ENCODE assay signal across 1 cellular context in the genomic region with DNA sequence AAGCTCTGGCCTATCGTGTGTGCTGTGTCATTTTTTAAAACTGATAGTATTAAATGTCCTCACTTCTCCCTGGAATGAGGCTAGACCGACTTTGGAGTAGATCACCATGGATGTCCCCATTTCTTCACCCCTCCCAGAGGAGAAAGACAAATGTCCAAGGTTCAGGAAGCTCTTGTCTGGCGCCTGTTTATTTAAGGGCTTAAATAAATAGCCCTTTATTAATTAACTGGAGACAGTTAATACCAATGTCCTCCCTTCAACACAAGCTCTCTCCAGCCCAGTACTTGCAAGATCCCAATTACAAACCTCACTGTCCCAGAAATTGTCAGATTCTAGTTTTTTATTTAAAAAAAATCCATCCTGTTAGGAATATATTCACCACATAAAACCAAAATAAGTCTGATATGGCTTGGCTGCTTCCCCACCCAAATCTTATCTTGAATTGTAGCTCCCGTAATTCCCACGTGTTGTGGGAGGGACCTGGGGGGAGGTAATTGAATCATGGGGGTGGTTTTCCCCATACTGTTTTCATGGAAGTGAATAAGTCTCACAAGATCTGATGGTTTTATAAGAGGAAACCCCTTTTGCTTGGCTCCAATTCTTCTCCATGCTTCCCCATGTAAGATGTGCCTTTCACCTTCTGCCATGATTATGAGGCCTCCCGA.
TF ChIP-seq lines count a peak whose summit lies in the region.

No MANE protein-coding gene starts in this region.

TF ChIP-seq in liver, 16 proteins besides CTCF, POLR2A, EP300 and RAD21 (continued from another document):
- TF ChIP-seq, protein P1, sequence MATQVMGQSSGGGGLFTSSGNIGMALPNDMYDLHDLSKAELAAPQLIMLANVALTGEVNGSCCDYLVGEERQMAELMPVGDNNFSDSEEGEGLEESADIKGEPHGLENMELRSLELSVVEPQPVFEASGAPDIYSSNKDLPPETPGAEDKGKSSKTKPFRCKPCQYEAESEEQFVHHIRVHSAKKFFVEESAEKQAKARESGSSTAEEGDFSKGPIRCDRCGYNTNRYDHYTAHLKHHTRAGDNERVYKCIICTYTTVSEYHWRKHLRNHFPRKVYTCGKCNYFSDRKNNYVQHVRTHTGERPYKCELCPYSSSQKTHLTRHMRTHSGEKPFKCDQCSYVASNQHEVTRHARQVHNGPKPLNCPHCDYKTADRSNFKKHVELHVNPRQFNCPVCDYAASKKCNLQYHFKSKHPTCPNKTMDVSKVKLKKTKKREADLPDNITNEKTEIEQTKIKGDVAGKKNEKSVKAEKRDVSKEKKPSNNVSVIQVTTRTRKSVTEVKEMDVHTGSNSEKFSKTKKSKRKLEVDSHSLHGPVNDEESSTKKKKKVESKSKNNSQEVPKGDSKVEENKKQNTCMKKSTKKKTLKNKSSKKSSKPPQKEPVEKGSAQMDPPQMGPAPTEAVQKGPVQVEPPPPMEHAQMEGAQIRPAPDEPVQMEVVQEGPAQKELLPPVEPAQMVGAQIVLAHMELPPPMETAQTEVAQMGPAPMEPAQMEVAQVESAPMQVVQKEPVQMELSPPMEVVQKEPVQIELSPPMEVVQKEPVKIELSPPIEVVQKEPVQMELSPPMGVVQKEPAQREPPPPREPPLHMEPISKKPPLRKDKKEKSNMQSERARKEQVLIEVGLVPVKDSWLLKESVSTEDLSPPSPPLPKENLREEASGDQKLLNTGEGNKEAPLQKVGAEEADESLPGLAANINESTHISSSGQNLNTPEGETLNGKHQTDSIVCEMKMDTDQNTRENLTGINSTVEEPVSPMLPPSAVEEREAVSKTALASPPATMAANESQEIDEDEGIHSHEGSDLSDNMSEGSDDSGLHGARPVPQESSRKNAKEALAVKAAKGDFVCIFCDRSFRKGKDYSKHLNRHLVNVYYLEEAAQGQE (IDR thresholded peaks at IDR 0.05) = peak; percentile 14
- TF ChIP-seq GABPA (IDR thresholded peaks at IDR 0.05 in 1 of 2, conservative IDR thresholded peaks at IDR 0.05 in 1 of 2) = peak in 1 of 2 donors; percentile 18
- peak; percentile 92 to 97 for TF ChIP-seq HNF4A (conservative IDR thresholded peaks at IDR 0.05)
- peak; percentile 93 for TF ChIP-seq HNF4G (IDR thresholded peaks at IDR 0.05)
- peak; percentile 74 for TF ChIP-seq TAF1 (conservative IDR thresholded peaks at IDR 0.05)
